In genomic region chr15:82420516-82420915, GRCh38 we compare ENCODE assay signal across 8 cellular contexts. TPM values are rescaled to one million over a fixed set of nuclear protein-coding genes. Genes with fewer than 3 reads are reported as not detected.
DNase-seq lines count a peak whose midpoint lies in the region; ATAC-seq and TF ChIP-seq lines count a peak whose summit lies in the region.
"Not testable (repeated sequence)": the region's sequence is repeated elsewhere in the genome, so short reads cannot be mapped to it uniquely, and the experiment has no call there.

No MANE protein-coding gene starts in this region.

- not testable (repeated sequence) for H3K36me3 ChIP-seq in CD4-positive, CD25-positive, alpha-beta regulatory T cell (ENCODE audit: control insufficient read depth, insufficient read depth, low read length); smooth muscle cell (ENCODE audit: low read depth)

- not testable (repeated sequence) for H3F3A ChIP-seq in smooth muscle cell (ENCODE audit: low read depth)

- CTCF ChIA-PET in activated CD4-positive, alpha-beta memory T cell treated with anti-CD3 and anti-CD28 coated beads, Interleukin-2, amount 10 ng/mL, durations not matched to agents 7 days and 5 days (lab: Charles Lee); MCF 10A (lab: Yijun Ruan, JAX): not testable (repeated sequence)

- not testable (repeated sequence) for H3K27me3 ChIP-seq in CD4-positive, CD25-positive, alpha-beta regulatory T cell (ENCODE audit: control insufficient read depth, insufficient read depth, low read length); smooth muscle cell (ENCODE audit: low read depth)

- peak overlapping the region in 2 of 3 donors; percentile 76 to 78 for H3K27ac Mint-ChIP-seq in CD4-positive, CD25-positive, alpha-beta regulatory T cell
- H3K27ac Mint-ChIP-seq in HFFc6 (peak overlapping the region; percentile 73), MCF 10A (ENCODE audit: low read depth, unreplicated experiment) (peak overlapping the region; percentile 57)
- peak overlapping the region; percentile 26 for H3K27ac Mint-ChIP-seq in T-helper 2 cell treated with Interferon-gamma antibody and Interleukin-4, amounts not matched to agents 5 μg/mL and 100 μg/mL, for 36 hours
- H3K27ac Mint-ChIP-seq in activated CD4-positive, alpha-beta memory T cell treated with anti-CD3 and anti-CD28 coated beads, Interleukin-2, amount 10 ng/mL, durations not matched to agents 7 days and 5 days = peak overlapping the region; percentile 31
- H3K27ac Mint-ChIP-seq in activated T-cell treated with anti-CD3 and anti-CD28 coated beads, Interleukin-2, amount 50 U/mL, for 72 hours = not testable (repeated sequence)
- peak overlapping the region in 1 of 2 donors; percentile 22 for H3K27ac Mint-ChIP-seq in activated naive CD4-positive, alpha-beta T cell treated with anti-CD3 and anti-CD28 coated beads, Interleukin-2, amount 50 U/mL, for 72 hours

- not testable (repeated sequence) for H3K27ac ChIP-seq in CD4-positive, CD25-positive, alpha-beta regulatory T cell (ENCODE audit: insufficient read depth, low read length, poor library complexity, severe bottlenecking)
- peak overlapping the region; percentile 84 for H3K27ac ChIP-seq in smooth muscle cell (ENCODE audit: low read depth)

- WGBS in smooth muscle cell (ENCODE audit: low lambda C conversion rate) = 55% methylated on average over 2 of the region's 2 CpGs

- H3K4me1 ChIP-seq in CD4-positive, CD25-positive, alpha-beta regulatory T cell (ENCODE audit: control insufficient read depth, insufficient read depth, low read length, poor library complexity, severe bottlenecking); smooth muscle cell (ENCODE audit: low read depth): not testable (repeated sequence)

- not testable (repeated sequence) for H3K4me2 ChIP-seq in smooth muscle cell

- intact Hi-C loops in MCF 10A (cut with micrococcal nuclease) = not testable (repeated sequence)

- BruUV-seq in MCF 10A (replicated peaks; lab: Mats Ljungman, UMichigan) = TSS peak; percentile 99

- not testable (repeated sequence) for H3K4me3 Mint-ChIP-seq in CD4-positive, CD25-positive, alpha-beta regulatory T cell; HFFc6; T-helper 2 cell treated with Interferon-gamma antibody and Interleukin-4, amounts not matched to agents 5 μg/mL and 100 μg/mL, for 36 hours; activated CD4-positive, alpha-beta memory T cell treated with anti-CD3 and anti-CD28 coated beads, Interleukin-2, amount 10 ng/mL, durations not matched to agents 7 days and 5 days; activated T-cell treated with anti-CD3 and anti-CD28 coated beads, Interleukin-2, amount 50 U/mL, for 72 hours; MCF 10A (ENCODE audit: unreplicated experiment)

- not testable (repeated sequence) for H3K27me3 Mint-ChIP-seq in CD4-positive, CD25-positive, alpha-beta regulatory T cell; HFFc6 (ENCODE audit: insufficient read depth); T-helper 2 cell treated with Interferon-gamma antibody and Interleukin-4, amounts not matched to agents 5 μg/mL and 100 μg/mL, for 36 hours (ENCODE audit: low read depth); activated CD4-positive, alpha-beta memory T cell treated with anti-CD3 and anti-CD28 coated beads, Interleukin-2, amount 10 ng/mL, durations not matched to agents 7 days and 5 days; activated T-cell treated with anti-CD3 and anti-CD28 coated beads, Interleukin-2, amount 50 U/mL, for 72 hours (ENCODE audit: low read depth); MCF 10A (ENCODE audit: insufficient read depth, unreplicated experiment)

- POLR2A ChIA-PET in activated CD4-positive, alpha-beta memory T cell treated with anti-CD3 and anti-CD28 coated beads, Interleukin-2, amount 10 ng/mL, durations not matched to agents 7 days and 5 days (lab: Charles Lee); MCF 10A (lab: Yijun Ruan, JAX): not testable (repeated sequence)

- not testable (repeated sequence) for H3K4me1 Mint-ChIP-seq in CD4-positive, CD25-positive, alpha-beta regulatory T cell; HFFc6 (ENCODE audit: low read depth); T-helper 2 cell treated with Interferon-gamma antibody and Interleukin-4, amounts not matched to agents 5 μg/mL and 100 μg/mL, for 36 hours (ENCODE audit: low read depth); activated CD4-positive, alpha-beta memory T cell treated with anti-CD3 and anti-CD28 coated beads, Interleukin-2, amount 10 ng/mL, durations not matched to agents 7 days and 5 days; activated T-cell treated with anti-CD3 and anti-CD28 coated beads, Interleukin-2, amount 50 U/mL, for 72 hours (ENCODE audit: low read depth); MCF 10A (ENCODE audit: insufficient read depth, unreplicated experiment)

- H2AFZ ChIP-seq in smooth muscle cell (ENCODE audit: low read depth) = not testable (repeated sequence)

- H3K36me3 Mint-ChIP-seq in CD4-positive, CD25-positive, alpha-beta regulatory T cell; HFFc6 (ENCODE audit: low read depth); T-helper 2 cell treated with Interferon-gamma antibody and Interleukin-4, amounts not matched to agents 5 μg/mL and 100 μg/mL, for 36 hours (ENCODE audit: low read depth); activated CD4-positive, alpha-beta memory T cell treated with anti-CD3 and anti-CD28 coated beads, Interleukin-2, amount 10 ng/mL, durations not matched to agents 7 days and 5 days (ENCODE audit: low read depth); activated T-cell treated with anti-CD3 and anti-CD28 coated beads, Interleukin-2, amount 50 U/mL, for 72 hours (ENCODE audit: insufficient read depth in 2 of 2); activated naive CD4-positive, alpha-beta T cell treated with anti-CD3 and anti-CD28 coated beads, Interleukin-2, amount 50 U/mL, for 72 hours: not testable (repeated sequence)
- H3K36me3 Mint-ChIP-seq in MCF 10A (ENCODE audit: insufficient read depth, unreplicated experiment) = peaks cover 14% of the 10 kb centered on the region

- H4K20me1 ChIP-seq in smooth muscle cell (ENCODE audit: low read depth) = not testable (repeated sequence)

- not testable (repeated sequence) for TF ChIP-seq CTCF in HFFc6 (IDR thresholded peaks at IDR 0.05); MCF 10A (IDR thresholded peaks at IDR 0.05; ENCODE audit: unreplicated experiment); smooth muscle cell (IDR thresholded peaks at IDR 0.05; ENCODE audit: borderline replicate concordance, insufficient read depth, poor library complexity, severe bottlenecking)

- not testable (repeated sequence) for H3K9ac ChIP-seq in smooth muscle cell (ENCODE audit: low read depth)

- not testable (repeated sequence) for DNase-seq in CD4-positive, CD25-positive, alpha-beta regulatory T cell; HFFc6; T-helper 2 cell treated with Interferon-gamma antibody and Interleukin-4, amounts not matched to agents 5 μg/mL and 100 μg/mL, for 36 hours (ENCODE audit: low spot score); activated CD4-positive, alpha-beta memory T cell treated with anti-CD3 and anti-CD28 coated beads, Interleukin-2, amount 10 ng/mL, durations not matched to agents 7 days and 5 days; activated T-cell treated with anti-CD3 and anti-CD28 coated beads, Interleukin-2, amount 50 U/mL, for 72 hours; activated naive CD4-positive, alpha-beta T cell treated with anti-CD3 and anti-CD28 coated beads, Interleukin-2, amount 50 U/mL, for 72 hours (ENCODE audit: low spot score in 2 of 2); MCF 10A (ENCODE audit: unreplicated experiment); smooth muscle cell (lab: John Stamatoyannopoulos, UW; ENCODE audit: unreplicated experiment)

- H3K9me3 ChIP-seq in CD4-positive, CD25-positive, alpha-beta regulatory T cell (ENCODE audit: control insufficient read depth in 2 of 2, low read length in 2 of 2); smooth muscle cell (replicated peaks; ENCODE audit: low read depth): not testable (repeated sequence)

- not testable (repeated sequence) for ATAC-seq in CD4-positive, CD25-positive, alpha-beta regulatory T cell (ENCODE audit: low read depth in 2 of 2)
- peak; percentile 25 to 32 for ATAC-seq in activated T-cell treated with anti-CD3 and anti-CD28 coated beads, Interleukin-2, amount 50 U/mL, for 72 hours (replicated peaks in 1 of 2)
- ATAC-seq in activated naive CD4-positive, alpha-beta T cell treated with anti-CD3 and anti-CD28 coated beads, Interleukin-2, amount 50 U/mL, for 72 hours = peak; percentile 54 to 57

- not testable (repeated sequence) for H3K79me2 ChIP-seq in smooth muscle cell (ENCODE audit: low read depth)

- H3K4me3 ChIP-seq in CD4-positive, CD25-positive, alpha-beta regulatory T cell (ENCODE audit: low read depth, low read length); smooth muscle cell: not testable (repeated sequence)

- H3K9me3 Mint-ChIP-seq in CD4-positive, CD25-positive, alpha-beta regulatory T cell; HFFc6; T-helper 2 cell treated with Interferon-gamma antibody and Interleukin-4, amounts not matched to agents 5 μg/mL and 100 μg/mL, for 36 hours; activated CD4-positive, alpha-beta memory T cell treated with anti-CD3 and anti-CD28 coated beads, Interleukin-2, amount 10 ng/mL, durations not matched to agents 7 days and 5 days; activated T-cell treated with anti-CD3 and anti-CD28 coated beads, Interleukin-2, amount 50 U/mL, for 72 hours; activated naive CD4-positive, alpha-beta T cell treated with anti-CD3 and anti-CD28 coated beads, Interleukin-2, amount 50 U/mL, for 72 hours; MCF 10A (ENCODE audit: unreplicated experiment): not testable (repeated sequence)

RNA-seq across cellular contexts. Expression of gene GOLGA6L9, which starts 9.1 kb away (rescaled TPM):
- total RNA-seq in CD4-positive, CD25-positive, alpha-beta regulatory T cell = 2.9 TPM
- under 1 TPM; 0.15 to 0.49 (median 0.38) TPM for polyA plus RNA-seq in CD4-positive, CD25-positive, alpha-beta regulatory T cell
- total RNA-seq in HFFc6 (2021; fragmentation: NEBNext Ultra II Directional; extraction: Animal tissue kit (Norgen Biotek cat#: 25700)) = under 1 TPM; 0.46 to 0.76 (median 0.59) TPM
- 1 to 10 TPM; 1.2 to 1.4 TPM for total RNA-seq in activated CD4-positive, alpha-beta memory T cell treated with anti-CD3 and anti-CD28 coated beads, Interleukin-2, amount 10 ng/mL, durations not matched to agents 7 days and 5 days
- total RNA-seq in activated T-cell treated with anti-CD3 and anti-CD28 coated beads, Interleukin-2, amount 50 U/mL, for 72 hours = 1 to 10 TPM; 4.9 to 5.1 TPM
- total RNA-seq in activated naive CD4-positive, alpha-beta T cell treated with anti-CD3 and anti-CD28 coated beads, Interleukin-2, amount 50 U/mL, for 72 hours = 1 to 10 TPM; 1.2 to 4.4 TPM
- total RNA-seq in MCF 10A (2022) (4.1 and 5.3 TPM in 2 replicates), smooth muscle cell (3.9 and 5.3 TPM in 2 replicates)
- polyA plus RNA-seq in smooth muscle cell = 1.8 and 2.0 TPM in 2 replicates
